ENCODE assay signal across 18 cellular contexts in the genomic region with DNA sequence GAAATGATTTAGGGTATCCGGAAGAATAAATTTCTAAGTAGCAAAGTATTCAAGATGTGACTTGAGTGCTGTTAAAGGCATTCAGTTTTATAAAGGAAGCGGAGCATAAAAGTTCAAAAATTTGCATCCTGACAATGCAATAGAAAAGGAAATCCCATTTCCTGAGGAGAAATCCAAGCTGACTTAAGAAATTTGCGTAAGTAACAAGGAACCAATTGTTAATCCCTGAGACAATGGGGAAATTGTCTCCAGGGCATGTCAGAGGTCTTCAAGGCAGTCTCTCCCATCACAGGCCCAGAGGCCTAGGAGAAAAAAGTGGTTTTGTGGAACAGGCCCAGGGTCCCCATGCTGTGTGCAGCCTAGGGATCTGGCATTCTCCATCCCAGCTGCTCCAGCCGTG.
DNase-seq lines count a peak whose midpoint lies in the region; ATAC-seq and TF ChIP-seq lines count a peak whose summit lies in the region.
"Had no signal": no experiment of that assay in that cellular context is flagged by ENCODE, and none has a peak within 500 bp of the region (broad histone marks: within the 10 kb centered on the region; RNA-seq: fewer than 3 reads in every experiment).

No MANE protein-coding gene starts in this region.

- peaks cover 13% of the 10 kb centered on the region for H3K4me1 Mint-ChIP-seq in activated CD8-positive, alpha-beta T cell treated with anti-CD3 and anti-CD28 coated beads, Interleukin-2, amount 10 ng/mL, durations not matched to agents 7 days and 5 days (ENCODE audit: low read depth)
- peaks cover 18% of the 10 kb centered on the region for H3K4me1 Mint-ChIP-seq in activated naive CD4-positive, alpha-beta T cell treated with anti-CD3 and anti-CD28 coated beads, Interleukin-2, amount 10 ng/mL, durations not matched to agents 7 days and 5 days
- H3K4me1 Mint-ChIP-seq: CD14-positive monocyte had no signal

- TF ChIP-seq CTCF in A673 (conservative IDR thresholded peaks at IDR 0.05; ENCODE audit: low read depth, low read length): no peak

- intact Hi-C loops in A673 (cut with micrococcal nuclease; ENCODE audit: unreplicated experiment): loop anchor here (10.0 kb wide), 5 partner anchors 249 to 619 kb away; no protein-coding TSS in a partner anchor

- H3K27ac ChIP-seq in A673 (ENCODE audit: low read depth, low read length, poor library complexity, severe bottlenecking): peak overlapping the region; percentile 76
- H3K27ac ChIP-seq: 22Rv1, A549, BLaER1 had no signal

- H3K4me3 Mint-ChIP-seq in activated CD8-positive, alpha-beta T cell treated with anti-CD3 and anti-CD28 coated beads, Interleukin-2, amount 10 ng/mL, durations not matched to agents 7 days and 5 days: no peak overlapping the region
- H3K4me3 Mint-ChIP-seq in activated naive CD4-positive, alpha-beta T cell treated with anti-CD3 and anti-CD28 coated beads, Interleukin-2, amount 10 ng/mL, durations not matched to agents 7 days and 5 days: no peak overlapping the region
- H3K4me3 Mint-ChIP-seq: CD14-positive monocyte; CD4-positive, alpha-beta memory T cell; CD4-positive, CD25-positive, alpha-beta regulatory T cell; CD8-positive, alpha-beta memory T cell had no signal

- no peaks in the 10 kb centered on the region for H3K36me3 Mint-ChIP-seq in activated CD8-positive, alpha-beta T cell treated with anti-CD3 and anti-CD28 coated beads, Interleukin-2, amount 10 ng/mL, durations not matched to agents 7 days and 5 days (ENCODE audit: low read depth)
- H3K36me3 Mint-ChIP-seq in activated naive CD4-positive, alpha-beta T cell treated with anti-CD3 and anti-CD28 coated beads, Interleukin-2, amount 10 ng/mL, durations not matched to agents 7 days and 5 days: no peaks in the 10 kb centered on the region
- H3K36me3 Mint-ChIP-seq: CD14-positive monocyte; CD4-positive, alpha-beta memory T cell; CD4-positive, CD25-positive, alpha-beta regulatory T cell; CD8-positive, alpha-beta memory T cell had no signal

- peak; percentile 92 for DNase-seq in A673 (ENCODE audit: low spot score)
- peak; percentile 66 for DNase-seq in SK-MEL-5 (ENCODE audit: low read depth, low spot score)
- peak; percentile 65 for DNase-seq in foreskin melanocyte
- no peak for DNase-seq in activated CD8-positive, alpha-beta T cell treated with anti-CD3 and anti-CD28 coated beads, Interleukin-2, amount 10 ng/mL, durations not matched to agents 7 days and 5 days
- no peak for DNase-seq in activated naive CD4-positive, alpha-beta T cell treated with anti-CD3 and anti-CD28 coated beads, Interleukin-2, amount 10 ng/mL, durations not matched to agents 7 days and 5 days
- DNase-seq: ACHN; BE2C; C1 segment of cervical spinal cord; CD4-positive, alpha-beta memory T cell; CD4-positive, CD25-positive, alpha-beta regulatory T cell; CD8-positive, alpha-beta memory T cell; COR-L47; DMS79 treated with DMSO at 0.1 percent for 48 hours; GF-D8 had no signal

- BruUV-seq in A673 (replicated peaks; lab: Mats Ljungman, UMichigan): no TSS peak

- H3K9me3 Mint-ChIP-seq in activated CD8-positive, alpha-beta T cell treated with anti-CD3 and anti-CD28 coated beads, Interleukin-2, amount 10 ng/mL, durations not matched to agents 7 days and 5 days (ENCODE audit: insufficient read depth): no peaks in the 10 kb centered on the region
- peaks cover 1% of the 10 kb centered on the region for H3K9me3 Mint-ChIP-seq in activated naive CD4-positive, alpha-beta T cell treated with anti-CD3 and anti-CD28 coated beads, Interleukin-2, amount 10 ng/mL, durations not matched to agents 7 days and 5 days

- H3K9me3 ChIP-seq in A673 (ENCODE audit: low read depth, low read length, poor library complexity, severe bottlenecking): peaks cover 9% of the 10 kb centered on the region
- H3K9me3 ChIP-seq: A549, BE2C had no signal

- H3K27ac Mint-ChIP-seq in activated CD8-positive, alpha-beta T cell treated with anti-CD3 and anti-CD28 coated beads, Interleukin-2, amount 10 ng/mL, durations not matched to agents 7 days and 5 days: no peak overlapping the region
- no peak overlapping the region for H3K27ac Mint-ChIP-seq in activated naive CD4-positive, alpha-beta T cell treated with anti-CD3 and anti-CD28 coated beads, Interleukin-2, amount 10 ng/mL, durations not matched to agents 7 days and 5 days
- H3K27ac Mint-ChIP-seq: CD14-positive monocyte; CD4-positive, alpha-beta memory T cell; CD4-positive, CD25-positive, alpha-beta regulatory T cell; CD8-positive, alpha-beta memory T cell had no signal

- H3K4me1 ChIP-seq in A673 (ENCODE audit: insufficient read depth, low read length, poor library complexity, severe bottlenecking): peaks cover 25% of the 10 kb centered on the region
- H3K4me1 ChIP-seq: A549, BE2C had no signal

- no peaks in the 10 kb centered on the region for H3K27me3 ChIP-seq in A673 (replicated peaks; ENCODE audit: insufficient read depth, low read depth, low read length, poor library complexity)
- H3K27me3 ChIP-seq: BE2C, BLaER1 had no signal

- ATAC-seq in activated CD8-positive, alpha-beta T cell treated with anti-CD3 and anti-CD28 coated beads, Interleukin-2, amount 10 ng/mL, durations not matched to agents 7 days and 5 days: no peak
- ATAC-seq: A549 had no signal

- POLR2A ChIA-PET in A673 (lab: Charles Lee; ENCODE audit: low non-redundant PET): no interaction called here
- POLR2A ChIA-PET in activated CD8-positive, alpha-beta T cell treated with anti-CD3 and anti-CD28 coated beads, Interleukin-2, amount 10 ng/mL, durations not matched to agents 7 days and 5 days (lab: Charles Lee): no interaction called here

- H3K4me3 ChIP-seq in A673 (ENCODE audit: low read depth, low read length, poor library complexity, severe bottlenecking): no peak overlapping the region
- H3K4me3 ChIP-seq: A549, BLaER1 had no signal

- H3K36me3 ChIP-seq in A673 (ENCODE audit: insufficient read depth, low read length, poor library complexity, severe bottlenecking): no peaks in the 10 kb centered on the region
- H3K36me3 ChIP-seq: BE2C, BLaER1 had no signal

- peaks cover 5% of the 10 kb centered on the region for H3K27me3 Mint-ChIP-seq in activated CD8-positive, alpha-beta T cell treated with anti-CD3 and anti-CD28 coated beads, Interleukin-2, amount 10 ng/mL, durations not matched to agents 7 days and 5 days (ENCODE audit: low read depth)
- peaks cover 9% of the 10 kb centered on the region for H3K27me3 Mint-ChIP-seq in activated naive CD4-positive, alpha-beta T cell treated with anti-CD3 and anti-CD28 coated beads, Interleukin-2, amount 10 ng/mL, durations not matched to agents 7 days and 5 days

- in situ Hi-C loops in SK-MEL-5 (cut with HindIII; ENCODE audit: low pct_unique_long_range_greater_than_20kb, low sequenced_read_pairs): no loop called here

- CTCF ChIA-PET in A673 (lab: Charles Lee): interaction anchor here (0.6 kb wide), 1 partner anchor 385 kb away, joined by 4 read pairs; no protein-coding TSS in a partner anchor
- CTCF ChIA-PET in activated CD8-positive, alpha-beta T cell treated with anti-CD3 and anti-CD28 coated beads, Interleukin-2, amount 10 ng/mL, durations not matched to agents 7 days and 5 days (lab: Charles Lee): no interaction called here
- CTCF ChIA-PET in activated naive CD4-positive, alpha-beta T cell treated with anti-CD3 and anti-CD28 coated beads, Interleukin-2, amount 10 ng/mL, durations not matched to agents 7 days and 5 days (lab: Charles Lee): no interaction called here

Comparison
In these comparisons a context has a peak if more than half of its experiments do, and no peak if none do; other contexts are left out.
1. DNase-seq: peak in A673 (single experiment), SK-MEL-5 (single experiment) and foreskin melanocyte (single experiment); none in activated CD8-positive, alpha-beta T cell treated with anti-CD3 and anti-CD28 coated beads, Interleukin-2, amount 10 ng/mL, durations not matched to agents 7 days and 5 days (single experiment) and activated naive CD4-positive, alpha-beta T cell treated with anti-CD3 and anti-CD28 coated beads, Interleukin-2, amount 10 ng/mL, durations not matched to agents 7 days and 5 days (single experiment).